In the genomic region with DNA sequence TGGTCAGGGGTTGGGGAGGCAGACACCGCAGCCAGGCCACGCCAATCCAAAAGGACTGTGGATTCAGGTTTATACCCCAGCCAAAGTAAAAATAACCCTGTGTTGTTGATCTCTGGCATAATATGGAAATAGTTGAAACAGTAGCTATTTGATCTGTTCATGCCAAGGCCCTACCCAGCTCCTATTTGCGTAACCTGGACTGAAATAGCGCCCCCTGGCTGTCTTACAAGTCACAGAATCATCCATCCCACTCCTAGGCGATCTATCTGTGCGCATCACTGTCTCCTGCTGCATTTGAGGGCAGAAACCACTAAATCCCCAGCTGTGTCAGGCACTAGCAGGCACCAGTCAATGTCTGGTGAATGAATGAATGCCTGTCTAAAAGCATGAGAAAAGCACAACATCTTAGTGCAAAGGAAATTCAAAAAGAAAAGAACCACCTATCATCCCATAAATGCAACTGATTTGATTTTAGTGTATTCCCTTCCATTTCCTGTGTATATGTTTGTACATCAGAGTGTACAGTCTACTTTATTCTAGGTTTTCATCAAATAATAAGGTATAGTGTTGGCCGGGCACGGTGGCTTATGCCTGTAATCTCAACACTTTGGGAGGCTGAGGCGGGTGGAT, we compare ENCODE assay signal across 8 cellular contexts.
DNase-seq lines count a peak whose midpoint lies in the region; TF ChIP-seq lines count a peak whose summit lies in the region.

No MANE protein-coding gene starts in this region.

- H3K4me3 ChIP-seq in WI38 (ENCODE audit: low read depth, low read length) (no peak overlapping the region), coronary artery (no peak overlapping the region), liver (ENCODE audit: low read depth in 1 of 3, low read length in 3 of 3) (no peak overlapping the region), lower leg skin (ENCODE audit: low read depth, poor library complexity, severe bottlenecking) (no peak overlapping the region)

- DNase-seq in GM03348 (ENCODE audit: low spot score) (peak; percentile 52), coronary artery (ENCODE audit: low spot score) (no peak), lower leg skin (ENCODE audit: low spot score in 2 of 2) (no peak), NCI-H2196 treated with DMSO at 0.1 percent for 48 hours (lab: John Stamatoyannopoulos, UW; ENCODE audit: unreplicated experiment) (no peak)
- DNase-seq in stimulated activated CD8-positive, alpha-beta memory T cell treated with anti-CD3 and anti-CD28 coated beads, Interleukin-12 subunit alpha, Interleukin-12 subunit beta, amount 100 ng/mL, for 1 hour (ENCODE audit: low read depth) = peak; percentile 29

- TF ChIP-seq CTCF in LNCAP (IDR thresholded peaks at IDR 0.05) (peak; percentile 82), WI38 (IDR thresholded peaks at IDR 0.05; ENCODE audit: low read depth, low read length) (peak; percentile 42; the same call in 1 of the 2 replicates), coronary artery (IDR thresholded peaks at IDR 0.05) (peak; percentile 59), liver (IDR thresholded peaks at IDR 0.05; ENCODE audit: low read depth, low read length, missing input control) (peak; percentile 66), lower leg skin (IDR thresholded peaks at IDR 0.05) (no peak)

- WGBS in liver = 67% methylated on average over 9 of the region's 9 CpGs
- WGBS in lower leg skin, 2 donors = 72 to 80% methylated on average over 9 of the region's 9 CpGs

- H3K9ac ChIP-seq in liver (ENCODE audit: low read depth in 1 of 2, low read length in 2 of 2) = no peak overlapping the region

- peaks cover 0 to 3% (median 1%) of the 10 kb centered on the region in 4 donors for H3K4me1 ChIP-seq in liver (ENCODE audit: control insufficient read depth in 4 of 4, insufficient read depth in 4 of 4, low read length in 3 of 4)

- no peak for TF ChIP-seq POLR2A in lower leg skin (IDR thresholded peaks at IDR 0.05)

- H3K36me3 ChIP-seq in liver (ENCODE audit: control insufficient read depth in 4 of 4, insufficient read depth in 3 of 4, low read depth in 1 of 4, low read length in 3 of 4) = no peaks in the 10 kb centered on the region

- intact Hi-C loops in lower leg skin (cut with DNase I; ENCODE audit: low total_unique reads) = no loop called here

- H3K9me3 ChIP-seq in liver (ENCODE audit: control insufficient read depth in 4 of 4, low read length in 3 of 4) = no peaks in the 10 kb centered on the region

- H3K27ac ChIP-seq in coronary artery (peak overlapping the region; percentile 76), liver (ENCODE audit: low read depth in 1 of 2, low read length in 2 of 2) (no peak overlapping the region)

- TF ChIP-seq RAD21 in liver (IDR thresholded peaks at IDR 0.05) = peak; percentile 77 to 88

- H3K27me3 ChIP-seq in liver (ENCODE audit: control insufficient read depth in 4 of 4, insufficient read depth in 4 of 4, low read length in 3 of 4) = no peaks in the 10 kb centered on the region

TF ChIP-seq in liver, 16 proteins besides CTCF, POLR2A, EP300 and RAD21:
- TF ChIP-seq HNF4A (conservative IDR thresholded peaks at IDR 0.05) (peak in 1 of 2 donors; percentile 11), RXRA (IDR thresholded peaks at IDR 0.05) (no peak), EGR1 (IDR thresholded peaks at IDR 0.05; ENCODE audit: low read depth in 2 of 2) (no peak), REST (IDR thresholded peaks at IDR 0.05) (no peak), HNF4G (IDR thresholded peaks at IDR 0.05) (no peak)

Comparison
In these comparisons a context has a peak if more than half of its experiments do, and no peak if none do; other contexts are left out.
1. DNase-seq: peak in GM03348 (single experiment) and stimulated activated CD8-positive, alpha-beta memory T cell treated with anti-CD3 and anti-CD28 coated beads, Interleukin-12 subunit alpha, Interleukin-12 subunit beta, amount 100 ng/mL, for 1 hour (single experiment); none in coronary artery (single experiment), lower leg skin (0 of 2) and NCI-H2196 treated with DMSO at 0.1 percent for 48 hours (single experiment).
2. CTCF ChIP-seq: peak in LNCAP (single experiment), WI38 (single experiment), coronary artery (single experiment) and liver (single experiment); none in lower leg skin (0 of 3).
3. H3K27ac ChIP-seq: peak in coronary artery (2 of 2); none in liver (0 of 2).